1 cellular context compared by ENCODE assay signal in the genomic region with DNA sequence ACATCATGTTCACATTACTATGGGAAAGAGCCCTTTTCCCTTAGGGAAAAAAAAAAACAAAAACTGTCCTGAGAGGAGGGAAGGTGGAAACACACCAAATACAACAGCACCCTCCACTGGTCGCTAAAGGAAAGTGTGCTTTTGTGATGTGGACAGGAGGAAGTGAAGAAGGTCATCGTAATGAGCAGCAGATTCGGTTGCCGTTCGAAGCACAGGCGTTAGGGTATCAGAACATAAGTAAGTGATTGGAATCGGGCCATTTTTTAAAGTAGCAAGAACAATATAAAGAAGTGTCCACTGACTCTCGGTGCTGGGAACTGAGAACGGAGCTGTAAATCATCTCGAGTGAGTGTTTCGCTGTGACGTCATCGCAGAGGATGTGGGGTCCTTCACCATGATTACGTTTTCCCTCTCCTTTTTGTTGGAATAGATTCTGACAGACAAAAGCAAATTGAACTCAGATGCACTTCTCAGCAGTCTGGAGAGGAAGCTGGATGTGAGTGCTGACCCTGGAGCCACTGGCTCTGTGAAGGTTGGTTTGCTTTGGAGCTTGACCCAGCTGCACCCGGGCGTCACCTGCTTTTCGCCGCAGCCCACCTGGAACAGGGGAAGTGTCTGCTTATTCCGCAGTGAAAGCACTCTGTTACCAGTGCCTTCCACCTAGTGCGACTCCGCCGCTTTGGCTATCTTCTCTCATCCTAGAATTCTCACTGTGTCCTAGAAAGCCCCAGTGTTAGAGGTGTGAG.
TF ChIP-seq lines count a peak whose summit lies in the region.

No MANE protein-coding gene starts in this region.

TF ChIP-seq in K562, 482 proteins besides CTCF, POLR2A, EP300 and RAD21 (continued from another document and continues in another):
- TF ChIP-seq, protein P1, sequence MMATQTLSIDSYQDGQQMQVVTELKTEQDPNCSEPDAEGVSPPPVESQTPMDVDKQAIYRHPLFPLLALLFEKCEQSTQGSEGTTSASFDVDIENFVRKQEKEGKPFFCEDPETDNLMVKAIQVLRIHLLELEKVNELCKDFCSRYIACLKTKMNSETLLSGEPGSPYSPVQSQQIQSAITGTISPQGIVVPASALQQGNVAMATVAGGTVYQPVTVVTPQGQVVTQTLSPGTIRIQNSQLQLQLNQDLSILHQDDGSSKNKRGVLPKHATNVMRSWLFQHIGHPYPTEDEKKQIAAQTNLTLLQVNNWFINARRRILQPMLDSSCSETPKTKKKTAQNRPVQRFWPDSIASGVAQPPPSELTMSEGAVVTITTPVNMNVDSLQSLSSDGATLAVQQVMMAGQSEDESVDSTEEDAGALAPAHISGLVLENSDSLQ (IDR thresholded peaks at IDR 0.05) = peak; percentile 60
- TF ChIP-seq ZFX (CRISPR knock-in tag; IDR thresholded peaks at IDR 0.05) (no peak), NRF1 (conservative IDR thresholded peaks at IDR 0.05 in 1 of 2, IDR thresholded peaks at IDR 0.05 in 1 of 2) (no peak), SMC3 (conservative IDR thresholded peaks at IDR 0.05; ENCODE audit: insufficient read depth, low read depth, low read length) (peak; percentile 45), YBX1 (IDR thresholded peaks at IDR 0.05) (no peak), FIP1L1 (IDR thresholded peaks at IDR 0.05; ENCODE audit: low read depth, low read length, poor library complexity, severe bottlenecking) (no peak), NBN (IDR thresholded peaks at IDR 0.05; ENCODE audit: low read depth) (peak; percentile 41; the same call in 1 of the 2 replicates), NFRKB (IDR thresholded peaks at IDR 0.05; ENCODE audit: low read depth) (no peak), ZNF384 (IDR thresholded peaks at IDR 0.05; ENCODE audit: low read depth, low read length) (peak; percentile 67), LCOR (CRISPR knock-in tag; IDR thresholded peaks at IDR 0.05) (no peak), CBX3 (IDR thresholded peaks at IDR 0.05; ENCODE audit: borderline replicate concordance in 1 of 2, low read length in 2 of 2) (no peak), L3MBTL2 (IDR thresholded peaks at IDR 0.05) (peak; percentile 73), CHD2 (IDR thresholded peaks at IDR 0.05; ENCODE audit: low read depth, low read length) (no peak), ZNF766 (CRISPR knock-in tag; conservative IDR thresholded peaks at IDR 0.05) (no peak), ARID2 (IDR thresholded peaks at IDR 0.05) (peak; percentile 57; the same call in 1 of the 2 replicates), SAFB (IDR thresholded peaks at IDR 0.05; ENCODE audit: borderline replicate concordance, low read depth, low read length) (no peak), NONO (IDR thresholded peaks at IDR 0.05; ENCODE audit: low read depth in 2 of 2, low read length in 1 of 2) (no peak), RBM17 (IDR thresholded peaks at IDR 0.05; ENCODE audit: borderline replicate concordance, low read depth, low read length) (no peak), ZNF707 (CRISPR knock-in tag; conservative IDR thresholded peaks at IDR 0.05) (no peak), MEIS2 (IDR thresholded peaks at IDR 0.05; ENCODE audit: partially characterized antibody) (peak; percentile 65), TSC22D4 (tag; IDR thresholded peaks at IDR 0.05) (no peak), ZNF586 (CRISPR knock-in tag; conservative IDR thresholded peaks at IDR 0.05) (no peak), ATF7 (IDR thresholded peaks at IDR 0.05) (peak; percentile 94), MCM5 (IDR thresholded peaks at IDR 0.05; ENCODE audit: low read depth) (no peak), MCM7 (IDR thresholded peaks at IDR 0.05) (no peak), CEBPB (tag; IDR thresholded peaks at IDR 0.05) (no peak), ZNF764 (CRISPR knock-in tag; IDR thresholded peaks at IDR 0.05; ENCODE audit: low read depth) (no peak)
- TF ChIP-seq, protein P2, sequence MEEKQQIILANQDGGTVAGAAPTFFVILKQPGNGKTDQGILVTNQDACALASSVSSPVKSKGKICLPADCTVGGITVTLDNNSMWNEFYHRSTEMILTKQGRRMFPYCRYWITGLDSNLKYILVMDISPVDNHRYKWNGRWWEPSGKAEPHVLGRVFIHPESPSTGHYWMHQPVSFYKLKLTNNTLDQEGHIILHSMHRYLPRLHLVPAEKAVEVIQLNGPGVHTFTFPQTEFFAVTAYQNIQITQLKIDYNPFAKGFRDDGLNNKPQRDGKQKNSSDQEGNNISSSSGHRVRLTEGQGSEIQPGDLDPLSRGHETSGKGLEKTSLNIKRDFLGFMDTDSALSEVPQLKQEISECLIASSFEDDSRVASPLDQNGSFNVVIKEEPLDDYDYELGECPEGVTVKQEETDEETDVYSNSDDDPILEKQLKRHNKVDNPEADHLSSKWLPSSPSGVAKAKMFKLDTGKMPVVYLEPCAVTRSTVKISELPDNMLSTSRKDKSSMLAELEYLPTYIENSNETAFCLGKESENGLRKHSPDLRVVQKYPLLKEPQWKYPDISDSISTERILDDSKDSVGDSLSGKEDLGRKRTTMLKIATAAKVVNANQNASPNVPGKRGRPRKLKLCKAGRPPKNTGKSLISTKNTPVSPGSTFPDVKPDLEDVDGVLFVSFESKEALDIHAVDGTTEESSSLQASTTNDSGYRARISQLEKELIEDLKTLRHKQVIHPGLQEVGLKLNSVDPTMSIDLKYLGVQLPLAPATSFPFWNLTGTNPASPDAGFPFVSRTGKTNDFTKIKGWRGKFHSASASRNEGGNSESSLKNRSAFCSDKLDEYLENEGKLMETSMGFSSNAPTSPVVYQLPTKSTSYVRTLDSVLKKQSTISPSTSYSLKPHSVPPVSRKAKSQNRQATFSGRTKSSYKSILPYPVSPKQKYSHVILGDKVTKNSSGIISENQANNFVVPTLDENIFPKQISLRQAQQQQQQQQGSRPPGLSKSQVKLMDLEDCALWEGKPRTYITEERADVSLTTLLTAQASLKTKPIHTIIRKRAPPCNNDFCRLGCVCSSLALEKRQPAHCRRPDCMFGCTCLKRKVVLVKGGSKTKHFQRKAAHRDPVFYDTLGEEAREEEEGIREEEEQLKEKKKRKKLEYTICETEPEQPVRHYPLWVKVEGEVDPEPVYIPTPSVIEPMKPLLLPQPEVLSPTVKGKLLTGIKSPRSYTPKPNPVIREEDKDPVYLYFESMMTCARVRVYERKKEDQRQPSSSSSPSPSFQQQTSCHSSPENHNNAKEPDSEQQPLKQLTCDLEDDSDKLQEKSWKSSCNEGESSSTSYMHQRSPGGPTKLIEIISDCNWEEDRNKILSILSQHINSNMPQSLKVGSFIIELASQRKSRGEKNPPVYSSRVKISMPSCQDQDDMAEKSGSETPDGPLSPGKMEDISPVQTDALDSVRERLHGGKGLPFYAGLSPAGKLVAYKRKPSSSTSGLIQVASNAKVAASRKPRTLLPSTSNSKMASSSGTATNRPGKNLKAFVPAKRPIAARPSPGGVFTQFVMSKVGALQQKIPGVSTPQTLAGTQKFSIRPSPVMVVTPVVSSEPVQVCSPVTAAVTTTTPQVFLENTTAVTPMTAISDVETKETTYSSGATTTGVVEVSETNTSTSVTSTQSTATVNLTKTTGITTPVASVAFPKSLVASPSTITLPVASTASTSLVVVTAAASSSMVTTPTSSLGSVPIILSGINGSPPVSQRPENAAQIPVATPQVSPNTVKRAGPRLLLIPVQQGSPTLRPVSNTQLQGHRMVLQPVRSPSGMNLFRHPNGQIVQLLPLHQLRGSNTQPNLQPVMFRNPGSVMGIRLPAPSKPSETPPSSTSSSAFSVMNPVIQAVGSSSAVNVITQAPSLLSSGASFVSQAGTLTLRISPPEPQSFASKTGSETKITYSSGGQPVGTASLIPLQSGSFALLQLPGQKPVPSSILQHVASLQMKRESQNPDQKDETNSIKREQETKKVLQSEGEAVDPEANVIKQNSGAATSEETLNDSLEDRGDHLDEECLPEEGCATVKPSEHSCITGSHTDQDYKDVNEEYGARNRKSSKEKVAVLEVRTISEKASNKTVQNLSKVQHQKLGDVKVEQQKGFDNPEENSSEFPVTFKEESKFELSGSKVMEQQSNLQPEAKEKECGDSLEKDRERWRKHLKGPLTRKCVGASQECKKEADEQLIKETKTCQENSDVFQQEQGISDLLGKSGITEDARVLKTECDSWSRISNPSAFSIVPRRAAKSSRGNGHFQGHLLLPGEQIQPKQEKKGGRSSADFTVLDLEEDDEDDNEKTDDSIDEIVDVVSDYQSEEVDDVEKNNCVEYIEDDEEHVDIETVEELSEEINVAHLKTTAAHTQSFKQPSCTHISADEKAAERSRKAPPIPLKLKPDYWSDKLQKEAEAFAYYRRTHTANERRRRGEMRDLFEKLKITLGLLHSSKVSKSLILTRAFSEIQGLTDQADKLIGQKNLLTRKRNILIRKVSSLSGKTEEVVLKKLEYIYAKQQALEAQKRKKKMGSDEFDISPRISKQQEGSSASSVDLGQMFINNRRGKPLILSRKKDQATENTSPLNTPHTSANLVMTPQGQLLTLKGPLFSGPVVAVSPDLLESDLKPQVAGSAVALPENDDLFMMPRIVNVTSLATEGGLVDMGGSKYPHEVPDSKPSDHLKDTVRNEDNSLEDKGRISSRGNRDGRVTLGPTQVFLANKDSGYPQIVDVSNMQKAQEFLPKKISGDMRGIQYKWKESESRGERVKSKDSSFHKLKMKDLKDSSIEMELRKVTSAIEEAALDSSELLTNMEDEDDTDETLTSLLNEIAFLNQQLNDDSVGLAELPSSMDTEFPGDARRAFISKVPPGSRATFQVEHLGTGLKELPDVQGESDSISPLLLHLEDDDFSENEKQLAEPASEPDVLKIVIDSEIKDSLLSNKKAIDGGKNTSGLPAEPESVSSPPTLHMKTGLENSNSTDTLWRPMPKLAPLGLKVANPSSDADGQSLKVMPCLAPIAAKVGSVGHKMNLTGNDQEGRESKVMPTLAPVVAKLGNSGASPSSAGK (IDR thresholded peaks at IDR 0.05) = peak; percentile 34; the same call in 1 of the 2 replicates
- TF ChIP-seq, protein P3, sequence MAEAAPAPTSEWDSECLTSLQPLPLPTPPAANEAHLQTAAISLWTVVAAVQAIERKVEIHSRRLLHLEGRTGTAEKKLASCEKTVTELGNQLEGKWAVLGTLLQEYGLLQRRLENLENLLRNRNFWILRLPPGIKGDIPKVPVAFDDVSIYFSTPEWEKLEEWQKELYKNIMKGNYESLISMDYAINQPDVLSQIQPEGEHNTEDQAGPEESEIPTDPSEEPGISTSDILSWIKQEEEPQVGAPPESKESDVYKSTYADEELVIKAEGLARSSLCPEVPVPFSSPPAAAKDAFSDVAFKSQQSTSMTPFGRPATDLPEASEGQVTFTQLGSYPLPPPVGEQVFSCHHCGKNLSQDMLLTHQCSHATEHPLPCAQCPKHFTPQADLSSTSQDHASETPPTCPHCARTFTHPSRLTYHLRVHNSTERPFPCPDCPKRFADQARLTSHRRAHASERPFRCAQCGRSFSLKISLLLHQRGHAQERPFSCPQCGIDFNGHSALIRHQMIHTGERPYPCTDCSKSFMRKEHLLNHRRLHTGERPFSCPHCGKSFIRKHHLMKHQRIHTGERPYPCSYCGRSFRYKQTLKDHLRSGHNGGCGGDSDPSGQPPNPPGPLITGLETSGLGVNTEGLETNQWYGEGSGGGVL (CRISPR knock-in tag; IDR thresholded peaks at IDR 0.05) = no peak
- TF ChIP-seq, protein P4, sequence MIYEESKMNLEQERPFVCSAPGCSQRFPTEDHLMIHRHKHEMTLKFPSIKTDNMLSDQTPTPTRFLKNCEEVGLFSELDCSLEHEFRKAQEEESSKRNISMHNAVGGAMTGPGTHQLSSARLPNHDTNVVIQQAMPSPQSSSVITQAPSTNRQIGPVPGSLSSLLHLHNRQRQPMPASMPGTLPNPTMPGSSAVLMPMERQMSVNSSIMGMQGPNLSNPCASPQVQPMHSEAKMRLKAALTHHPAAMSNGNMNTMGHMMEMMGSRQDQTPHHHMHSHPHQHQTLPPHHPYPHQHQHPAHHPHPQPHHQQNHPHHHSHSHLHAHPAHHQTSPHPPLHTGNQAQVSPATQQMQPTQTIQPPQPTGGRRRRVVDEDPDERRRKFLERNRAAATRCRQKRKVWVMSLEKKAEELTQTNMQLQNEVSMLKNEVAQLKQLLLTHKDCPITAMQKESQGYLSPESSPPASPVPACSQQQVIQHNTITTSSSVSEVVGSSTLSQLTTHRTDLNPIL (CRISPR knock-in tag; IDR thresholded peaks at IDR 0.05) = no peak
- TF ChIP-seq, protein P5, sequence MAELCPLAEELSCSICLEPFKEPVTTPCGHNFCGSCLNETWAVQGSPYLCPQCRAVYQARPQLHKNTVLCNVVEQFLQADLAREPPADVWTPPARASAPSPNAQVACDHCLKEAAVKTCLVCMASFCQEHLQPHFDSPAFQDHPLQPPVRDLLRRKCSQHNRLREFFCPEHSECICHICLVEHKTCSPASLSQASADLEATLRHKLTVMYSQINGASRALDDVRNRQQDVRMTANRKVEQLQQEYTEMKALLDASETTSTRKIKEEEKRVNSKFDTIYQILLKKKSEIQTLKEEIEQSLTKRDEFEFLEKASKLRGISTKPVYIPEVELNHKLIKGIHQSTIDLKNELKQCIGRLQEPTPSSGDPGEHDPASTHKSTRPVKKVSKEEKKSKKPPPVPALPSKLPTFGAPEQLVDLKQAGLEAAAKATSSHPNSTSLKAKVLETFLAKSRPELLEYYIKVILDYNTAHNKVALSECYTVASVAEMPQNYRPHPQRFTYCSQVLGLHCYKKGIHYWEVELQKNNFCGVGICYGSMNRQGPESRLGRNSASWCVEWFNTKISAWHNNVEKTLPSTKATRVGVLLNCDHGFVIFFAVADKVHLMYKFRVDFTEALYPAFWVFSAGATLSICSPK (IDR thresholded peaks at IDR 0.05; ENCODE audit: borderline replicate concordance) = no peak
- TF ChIP-seq, protein P6, sequence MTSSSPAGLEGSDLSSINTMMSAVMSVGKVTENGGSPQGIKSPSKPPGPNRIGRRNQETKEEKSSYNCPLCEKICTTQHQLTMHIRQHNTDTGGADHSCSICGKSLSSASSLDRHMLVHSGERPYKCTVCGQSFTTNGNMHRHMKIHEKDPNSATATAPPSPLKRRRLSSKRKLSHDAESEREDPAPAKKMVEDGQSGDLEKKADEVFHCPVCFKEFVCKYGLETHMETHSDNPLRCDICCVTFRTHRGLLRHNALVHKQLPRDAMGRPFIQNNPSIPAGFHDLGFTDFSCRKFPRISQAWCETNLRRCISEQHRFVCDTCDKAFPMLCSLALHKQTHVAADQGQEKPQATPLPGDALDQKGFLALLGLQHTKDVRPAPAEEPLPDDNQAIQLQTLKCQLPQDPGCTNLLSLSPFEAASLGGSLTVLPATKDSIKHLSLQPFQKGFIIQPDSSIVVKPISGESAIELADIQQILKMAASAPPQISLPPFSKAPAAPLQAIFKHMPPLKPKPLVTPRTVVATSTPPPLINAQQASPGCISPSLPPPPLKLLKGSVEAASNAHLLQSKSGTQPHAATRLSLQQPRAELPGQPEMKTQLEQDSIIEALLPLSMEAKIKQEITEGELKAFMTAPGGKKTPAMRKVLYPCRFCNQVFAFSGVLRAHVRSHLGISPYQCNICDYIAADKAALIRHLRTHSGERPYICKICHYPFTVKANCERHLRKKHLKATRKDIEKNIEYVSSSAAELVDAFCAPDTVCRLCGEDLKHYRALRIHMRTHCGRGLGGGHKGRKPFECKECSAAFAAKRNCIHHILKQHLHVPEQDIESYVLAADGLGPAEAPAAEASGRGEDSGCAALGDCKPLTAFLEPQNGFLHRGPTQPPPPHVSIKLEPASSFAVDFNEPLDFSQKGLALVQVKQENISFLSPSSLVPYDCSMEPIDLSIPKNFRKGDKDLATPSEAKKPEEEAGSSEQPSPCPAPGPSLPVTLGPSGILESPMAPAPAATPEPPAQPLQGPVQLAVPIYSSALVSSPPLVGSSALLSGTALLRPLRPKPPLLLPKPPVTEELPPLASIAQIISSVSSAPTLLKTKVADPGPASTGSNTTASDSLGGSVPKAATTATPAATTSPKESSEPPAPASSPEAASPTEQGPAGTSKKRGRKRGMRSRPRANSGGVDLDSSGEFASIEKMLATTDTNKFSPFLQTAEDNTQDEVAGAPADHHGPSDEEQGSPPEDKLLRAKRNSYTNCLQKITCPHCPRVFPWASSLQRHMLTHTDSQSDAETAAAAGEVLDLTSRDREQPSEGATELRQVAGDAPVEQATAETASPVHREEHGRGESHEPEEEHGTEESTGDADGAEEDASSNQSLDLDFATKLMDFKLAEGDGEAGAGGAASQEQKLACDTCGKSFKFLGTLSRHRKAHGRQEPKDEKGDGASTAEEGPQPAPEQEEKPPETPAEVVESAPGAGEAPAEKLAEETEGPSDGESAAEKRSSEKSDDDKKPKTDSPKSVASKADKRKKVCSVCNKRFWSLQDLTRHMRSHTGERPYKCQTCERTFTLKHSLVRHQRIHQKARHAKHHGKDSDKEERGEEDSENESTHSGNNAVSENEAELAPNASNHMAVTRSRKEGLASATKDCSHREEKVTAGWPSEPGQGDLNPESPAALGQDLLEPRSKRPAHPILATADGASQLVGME (CRISPR knock-in tag; IDR thresholded peaks at IDR 0.05) = no peak
